2 cellular contexts compared by ENCODE assay signal in the genomic region with DNA sequence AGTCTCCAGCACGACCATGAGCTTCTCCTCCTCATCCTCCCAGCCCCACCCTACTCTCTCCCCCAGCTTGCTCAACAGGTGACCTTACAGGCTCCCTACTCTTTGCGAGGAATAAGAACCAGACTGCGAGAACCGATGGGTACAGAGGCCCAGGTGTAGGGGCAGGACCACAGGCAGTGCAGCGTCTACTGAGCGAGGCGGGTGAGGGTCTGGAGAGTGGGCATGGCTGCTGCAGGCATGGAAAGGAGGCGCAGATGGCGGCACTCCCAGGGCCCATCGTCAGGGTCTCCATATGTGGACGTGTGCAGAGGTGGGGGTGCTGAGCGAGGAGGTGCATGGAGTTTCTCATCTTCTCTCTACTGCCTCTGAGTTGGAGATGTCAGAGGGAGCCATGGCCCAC. TPM values are rescaled to one million over a fixed set of nuclear protein-coding genes. Genes with fewer than 3 reads are reported as not detected.
"Had no signal": no experiment of that assay in that cellular context is flagged by ENCODE, and none has a peak within 500 bp of the region (broad histone marks: within the 10 kb centered on the region; RNA-seq: fewer than 3 reads in every experiment).

No MANE protein-coding gene starts in this region.

RNA-seq across cellular contexts. Expression of a gene that starts 31.0 kb away (rescaled TPM):
- total RNA-seq: foreskin keratinocyte, glomerular endothelial cell had no signal
- polyA plus RNA-seq: foreskin keratinocyte had no signal
